In the genomic region with DNA sequence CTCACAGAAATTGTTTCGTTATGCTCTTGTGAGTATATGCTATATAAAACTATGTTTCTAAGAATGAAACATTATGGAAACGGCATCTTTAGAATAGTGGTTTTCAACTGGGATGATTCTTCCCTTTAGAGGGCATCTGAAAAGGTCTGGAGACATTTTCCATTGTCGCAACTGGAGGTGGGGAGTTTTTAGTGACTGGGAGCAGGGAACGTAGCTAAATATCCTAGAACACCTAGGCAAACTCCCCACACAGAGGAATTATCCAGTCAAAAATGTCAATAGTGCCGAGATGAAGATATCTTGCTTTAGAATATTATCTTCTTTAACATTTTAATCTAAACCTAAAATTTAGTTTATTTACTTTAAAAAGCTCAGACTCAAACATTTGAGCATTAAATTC, we compare ENCODE assay signal across 8 cellular contexts.
"Had no signal": no experiment of that assay in that cellular context is flagged by ENCODE, and none has a peak within 500 bp of the region (broad histone marks: within the 10 kb centered on the region; RNA-seq: fewer than 3 reads in every experiment).

No MANE protein-coding gene starts in this region.

- ATAC-seq: GM12878 had no signal

- DNase-seq: GDM1, GF-D8 had no signal

- FAIRE-seq: G401.6, GM12878, GM12891, GM12892, GM18507, GM19239 had no signal

- H3K4me3 ChIP-seq: GM12878 had no signal
